Comparison of ENCODE assay signal across 2 cellular contexts in the genomic region with DNA sequence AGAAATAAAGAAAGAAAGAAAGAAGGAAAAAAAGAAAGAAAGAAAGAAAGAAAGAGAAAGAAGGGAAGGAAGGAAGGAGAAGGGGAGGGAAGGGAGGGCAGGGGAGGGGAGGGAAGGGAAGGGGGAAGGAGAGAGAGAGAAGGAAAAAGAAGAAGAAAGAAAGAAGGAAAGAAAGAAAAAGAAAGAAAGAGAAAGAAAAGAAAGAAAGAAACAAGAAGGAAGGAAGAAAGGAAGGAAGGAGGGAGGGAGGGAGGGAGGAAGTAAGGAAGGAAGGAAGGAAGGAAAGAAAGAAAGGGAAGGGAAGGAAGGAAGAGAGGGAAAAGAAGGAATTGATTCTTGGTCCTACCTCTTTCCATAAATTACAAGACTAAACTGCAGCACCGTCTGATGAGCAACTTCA.
TF ChIP-seq lines count a peak whose summit lies in the region.

No MANE protein-coding gene starts in this region.

TF ChIP-seq in GM23338, 12 proteins besides CTCF, POLR2A, EP300 and RAD21 (continued from another document):
- TF ChIP-seq, protein P1, sequence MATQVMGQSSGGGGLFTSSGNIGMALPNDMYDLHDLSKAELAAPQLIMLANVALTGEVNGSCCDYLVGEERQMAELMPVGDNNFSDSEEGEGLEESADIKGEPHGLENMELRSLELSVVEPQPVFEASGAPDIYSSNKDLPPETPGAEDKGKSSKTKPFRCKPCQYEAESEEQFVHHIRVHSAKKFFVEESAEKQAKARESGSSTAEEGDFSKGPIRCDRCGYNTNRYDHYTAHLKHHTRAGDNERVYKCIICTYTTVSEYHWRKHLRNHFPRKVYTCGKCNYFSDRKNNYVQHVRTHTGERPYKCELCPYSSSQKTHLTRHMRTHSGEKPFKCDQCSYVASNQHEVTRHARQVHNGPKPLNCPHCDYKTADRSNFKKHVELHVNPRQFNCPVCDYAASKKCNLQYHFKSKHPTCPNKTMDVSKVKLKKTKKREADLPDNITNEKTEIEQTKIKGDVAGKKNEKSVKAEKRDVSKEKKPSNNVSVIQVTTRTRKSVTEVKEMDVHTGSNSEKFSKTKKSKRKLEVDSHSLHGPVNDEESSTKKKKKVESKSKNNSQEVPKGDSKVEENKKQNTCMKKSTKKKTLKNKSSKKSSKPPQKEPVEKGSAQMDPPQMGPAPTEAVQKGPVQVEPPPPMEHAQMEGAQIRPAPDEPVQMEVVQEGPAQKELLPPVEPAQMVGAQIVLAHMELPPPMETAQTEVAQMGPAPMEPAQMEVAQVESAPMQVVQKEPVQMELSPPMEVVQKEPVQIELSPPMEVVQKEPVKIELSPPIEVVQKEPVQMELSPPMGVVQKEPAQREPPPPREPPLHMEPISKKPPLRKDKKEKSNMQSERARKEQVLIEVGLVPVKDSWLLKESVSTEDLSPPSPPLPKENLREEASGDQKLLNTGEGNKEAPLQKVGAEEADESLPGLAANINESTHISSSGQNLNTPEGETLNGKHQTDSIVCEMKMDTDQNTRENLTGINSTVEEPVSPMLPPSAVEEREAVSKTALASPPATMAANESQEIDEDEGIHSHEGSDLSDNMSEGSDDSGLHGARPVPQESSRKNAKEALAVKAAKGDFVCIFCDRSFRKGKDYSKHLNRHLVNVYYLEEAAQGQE (IDR thresholded peaks at IDR 0.05; ENCODE audit: unreplicated experiment) = no peak
- TF ChIP-seq, protein P2, sequence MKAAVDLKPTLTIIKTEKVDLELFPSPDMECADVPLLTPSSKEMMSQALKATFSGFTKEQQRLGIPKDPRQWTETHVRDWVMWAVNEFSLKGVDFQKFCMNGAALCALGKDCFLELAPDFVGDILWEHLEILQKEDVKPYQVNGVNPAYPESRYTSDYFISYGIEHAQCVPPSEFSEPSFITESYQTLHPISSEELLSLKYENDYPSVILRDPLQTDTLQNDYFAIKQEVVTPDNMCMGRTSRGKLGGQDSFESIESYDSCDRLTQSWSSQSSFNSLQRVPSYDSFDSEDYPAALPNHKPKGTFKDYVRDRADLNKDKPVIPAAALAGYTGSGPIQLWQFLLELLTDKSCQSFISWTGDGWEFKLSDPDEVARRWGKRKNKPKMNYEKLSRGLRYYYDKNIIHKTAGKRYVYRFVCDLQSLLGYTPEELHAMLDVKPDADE (IDR thresholded peaks at IDR 0.05) = no peak

TF ChIP-seq in HEK293, 187 proteins besides CTCF, POLR2A, EP300 and RAD21 (continued from another document):
- TF ChIP-seq ZNF692 (tag by site-specific recombination; IDR thresholded peaks at IDR 0.05) (no peak), ZXDB (tag by site-specific recombination; IDR thresholded peaks at IDR 0.05) (no peak), ZNF146 (tag by site-specific recombination; IDR thresholded peaks at IDR 0.05) (no peak)
